ENCODE assay signal across 8 cellular contexts in the genomic region with DNA sequence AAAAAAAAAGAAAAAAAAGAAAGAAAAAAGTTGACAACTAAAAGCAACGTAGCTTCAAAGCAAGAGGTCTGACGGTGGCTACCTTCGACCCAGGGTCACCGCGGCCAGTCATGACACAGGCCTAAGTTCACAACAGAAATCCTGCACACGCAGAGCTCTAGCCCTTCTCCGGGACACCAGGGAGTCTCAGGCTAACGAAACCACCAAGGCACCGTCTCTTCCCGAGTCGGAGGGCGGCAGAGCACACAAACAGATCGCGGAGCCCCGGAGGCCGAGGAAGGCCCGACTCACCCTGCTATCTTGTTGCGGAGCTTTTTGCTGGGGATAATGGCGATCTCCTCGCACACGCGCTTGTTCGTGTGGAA. TPM values are rescaled to one million over a fixed set of nuclear protein-coding genes. Genes with fewer than 3 reads are reported as not detected.
DNase-seq lines count a peak whose midpoint lies in the region; ATAC-seq and TF ChIP-seq lines count a peak whose summit lies in the region.

No MANE protein-coding gene starts in this region.

- no peak for TF ChIP-seq CTCF in brain (conservative IDR thresholded peaks at IDR 0.05)
- TF ChIP-seq CTCF in left lung (IDR thresholded peaks at IDR 0.05) = no peak
- no peak for TF ChIP-seq CTCF in thyroid gland (IDR thresholded peaks at IDR 0.05)

- H3K4me3 Mint-ChIP-seq in brain = peak overlapping the region; percentile 96 to 99 (median 97)

- H3K27me3 ChIP-seq in left lung (peaks cover 0 to 5% of the 10 kb centered on the region in 2 donors), thyroid gland (no peaks in the 10 kb centered on the region)

- no peak for TF ChIP-seq POLR2A in thyroid gland (IDR thresholded peaks at IDR 0.05)

- WGBS in thyroid gland, 2 donors = 0 to 1% methylated on average over 18 to 23 of the region's 23 CpGs

- peak overlapping the region; percentile 93 to 99 (median 98) for H3K27ac Mint-ChIP-seq in brain

- DNase-seq in Ammon's horn (ENCODE audit: low spot score) = peak; percentile 21
- no peak for DNase-seq in left lung
- peak in 1 of 2 donors; percentile 21 for DNase-seq in thyroid gland
- no peak for DNase-seq in kidney glomerular epithelial cell (lab: John Stamatoyannopoulos, UW)
- DNase-seq in dedifferentiated amniotic fluid mesenchymal stem cell (ENCODE audit: extremely low spot score) = no peak

- intact Hi-C loops in left lung (cut with DNase I) = no loop called here
- intact Hi-C loops in thyroid gland (cut with DNase I) = loop anchor here (10.0 kb wide), 1 partner anchor 465 kb away; no protein-coding TSS in a partner anchor

- H3K36me3 Mint-ChIP-seq in brain = peaks cover 51% of the 10 kb centered on the region

- peaks cover 0 to 43% of the 10 kb centered on the region in 2 donors for H3K36me3 ChIP-seq in left lung
- H3K36me3 ChIP-seq in thyroid gland = peaks cover 31 to 36% of the 10 kb centered on the region in 2 donors

- H3K27ac ChIP-seq in left lung = peak overlapping the region; percentile 85 to 86
- peak overlapping the region; percentile 77 to 94 (median 81) for H3K27ac ChIP-seq in thyroid gland

- peaks cover 6% of the 10 kb centered on the region for H3K27me3 Mint-ChIP-seq in brain

- ATAC-seq in HG03066 (IDR thresholded peaks at IDR 0.05; ENCODE audit: low read depth, unreplicated experiment) (peak; percentile 1), left lung (peak; percentile 1), GM18873 (IDR thresholded peaks at IDR 0.05; ENCODE audit: low FRiP score, unreplicated experiment) (no peak)

- peaks cover 14 to 28% of the 10 kb centered on the region in 2 donors for H3K4me1 ChIP-seq in left lung
- H3K4me1 ChIP-seq in thyroid gland = peaks cover 10 to 18% of the 10 kb centered on the region in 2 donors

- peaks cover 60% of the 10 kb centered on the region for H3K4me1 Mint-ChIP-seq in brain

- H3K9me3 Mint-ChIP-seq in brain = peaks cover 0 to 2% (median 0%) of the 10 kb centered on the region in 5 experiments

- H3K9me3 ChIP-seq in left lung = no peaks in the 10 kb centered on the region
- H3K9me3 ChIP-seq in thyroid gland = no peaks in the 10 kb centered on the region

- peak overlapping the region; percentile 92 to 94 for H3K4me3 ChIP-seq in left lung
- H3K4me3 ChIP-seq in thyroid gland (replicated peaks in 1 of 3) = peak overlapping the region; percentile 61 to 98 (median 90)

RNA-seq across cellular contexts. Expression of a gene that starts 0.6 kb away (rescaled TPM):
- polyA plus RNA-seq in brain (ENCODE audit: insufficient read depth, low read depth, low replicate concordance) = 2,070 TPM
- total RNA-seq in left lung = 1,000 to 10,000 TPM; 1,218 to 1,390 TPM
- 1,000 to 10,000 TPM; 1,180 to 3,226 (median 2,104) TPM for total RNA-seq in thyroid gland
